ENCODE assay signal across 8 cellular contexts in genomic region chr15:64163662-64164362, GRCh38. TPM values are rescaled to one million over a fixed set of nuclear protein-coding genes. Genes with fewer than 3 reads are reported as not detected.
DNase-seq lines count a peak whose midpoint lies in the region; ATAC-seq and TF ChIP-seq lines count a peak whose summit lies in the region.

No MANE protein-coding gene starts in this region.

- no peaks in the 10 kb centered on the region for H3K27me3 ChIP-seq in HAP-1 (ENCODE audit: low read depth)
- no peaks in the 10 kb centered on the region for H3K27me3 ChIP-seq in PC-3 (ENCODE audit: low read length)

- H2AFZ ChIP-seq in PC-3 (ENCODE audit: low read length) = peak overlapping the region; percentile 94

- DNase-seq in CD1c-positive myeloid dendritic cell (ENCODE audit: extremely low spot score) = peak; percentile 42
- DNase-seq in HAP-1 (ENCODE audit: low spot score in 2 of 2) = peak; percentile 72 to 88
- DNase-seq in PC-3 = no peak
- DNase-seq in effector memory CD8-positive, alpha-beta T cell = no peak
- no peak for DNase-seq in naive B cell
- DNase-seq in NCI-H774 (lab: John Stamatoyannopoulos, UW) = no peak
- DNase-seq in NCI-H2081 (lab: John Stamatoyannopoulos, UW) = no peak
- no peak for DNase-seq in NCI-H526 treated with DMSO at 0.1 percent for 48 hours (lab: John Stamatoyannopoulos, UW)

- peak overlapping the region; percentile 56 for H3K27ac ChIP-seq in PC-3 (ENCODE audit: low read length)

- H3K4me3 Mint-ChIP-seq in effector memory CD8-positive, alpha-beta T cell = peak overlapping the region; percentile 79 to 89
- H3K4me3 Mint-ChIP-seq in naive B cell = peak overlapping the region; percentile 70 to 96 (median 90)

- TF ChIP-seq CTCF in PC-3 (conservative IDR thresholded peaks at IDR 0.05; ENCODE audit: low read depth, low read length) = no peak

- TSS peak; percentile 91 for BruUV-seq in PC-3 (replicated peaks; lab: Mats Ljungman, UMichigan)

- peaks cover 34% of the 10 kb centered on the region for H3K79me2 ChIP-seq in PC-3 (ENCODE audit: low read length)

- H3K36me3 ChIP-seq in HAP-1 (replicated peaks) (peaks cover 35% of the 10 kb centered on the region), PC-3 (ENCODE audit: low read depth, low read length) (peaks cover 6% of the 10 kb centered on the region)

- H3K4me3 ChIP-seq in HAP-1 = peak overlapping the region; percentile 95
- H3K4me3 ChIP-seq in PC-3 (ENCODE audit: low read length) = peak overlapping the region; percentile 64

- H3K4me1 ChIP-seq in HAP-1 (peaks cover 20% of the 10 kb centered on the region), PC-3 (ENCODE audit: insufficient read depth, low read length) (peaks cover 11% of the 10 kb centered on the region)

- H3K4me1 Mint-ChIP-seq in effector memory CD8-positive, alpha-beta T cell (ENCODE audit: low read depth in 2 of 2) = peaks cover 25 to 31% of the 10 kb centered on the region in 2 donors
- H3K4me1 Mint-ChIP-seq in naive B cell = peaks cover 29 to 48% (median 37%) of the 10 kb centered on the region in 3 donors

- in situ Hi-C loops in HAP-1 (cut with MboI; ENCODE audit: low sequenced_read_pairs) = no loop called here

- H4K20me1 ChIP-seq in PC-3 (ENCODE audit: low read length) = 0 out of 2 replicates have a peak, but pooled peaks cover 10% of the 10 kb centered on the region

- peak overlapping the region; percentile 92 for H3K4me2 ChIP-seq in PC-3 (ENCODE audit: low read length)

- no peaks in the 10 kb centered on the region for H3K9me3 ChIP-seq in HAP-1
- H3K9me3 ChIP-seq in PC-3 (ENCODE audit: low read length) = no peaks in the 10 kb centered on the region

- peaks cover 6% of the 10 kb centered on the region for H3F3A ChIP-seq in PC-3 (ENCODE audit: low read length, unreplicated experiment)

- peaks cover 34% of the 10 kb centered on the region for H3K36me3 Mint-ChIP-seq in effector memory CD8-positive, alpha-beta T cell (ENCODE audit: insufficient read depth)
- H3K36me3 Mint-ChIP-seq in naive B cell = peaks cover 0 to 2% of the 10 kb centered on the region in 2 donors

- CTCF ChIA-PET in PC-3 (lab: Charles Lee) = interaction anchor here (0.6 to 1.0 kb wide), 3 partner anchors 14 to 536 kb away, joined by 3 to 4 read pairs (median 4); no protein-coding TSS in a partner anchor

- POLR2A ChIA-PET in PC-3 (lab: Charles Lee; ENCODE audit: unreplicated experiment) = interaction anchor here (0.6 to 0.7 kb wide), 2 partner anchors 30 to 341 kb away, joined by 5 to 16 read pairs; no protein-coding TSS in a partner anchor

- intact Hi-C loops in PC-3 (cut with micrococcal nuclease) = loop anchor here (1.0 kb wide), 1 partner anchor 192 kb away; the partner anchor contains the start of gene CSNK1G1

- ATAC-seq in PC-3 (peak; percentile 8; the same call in 1 of the 2 replicates), naive B cell (ENCODE audit: low read depth in 2 of 2) (no peak)
- no peak for ATAC-seq in effector memory CD8-positive, alpha-beta T cell (replicated peaks)

- peak overlapping the region; percentile 96 to 97 for H3K27ac Mint-ChIP-seq in effector memory CD8-positive, alpha-beta T cell
- H3K27ac Mint-ChIP-seq in naive B cell = peak overlapping the region; percentile 79 to 97 (median 95)

- no peaks in the 10 kb centered on the region for H3K9me2 ChIP-seq in PC-3 (replicated peaks; ENCODE audit: low read length)

- H3K9ac ChIP-seq in PC-3 (ENCODE audit: low read length) = peak overlapping the region; percentile 70

- no peaks in the 10 kb centered on the region for H3K27me3 Mint-ChIP-seq in effector memory CD8-positive, alpha-beta T cell
- H3K27me3 Mint-ChIP-seq in naive B cell = no peaks in the 10 kb centered on the region

- no peaks in the 10 kb centered on the region for H3K9me3 Mint-ChIP-seq in effector memory CD8-positive, alpha-beta T cell
- H3K9me3 Mint-ChIP-seq in naive B cell = no peaks in the 10 kb centered on the region

RNA-seq across cellular contexts. Expression of gene PPIB, which starts 1.0 kb away (rescaled TPM):
- total RNA-seq in PC-3 (2014; rRNA removed) = 410 and 450 TPM in 2 replicates
- 100 to 1,000 TPM; 419 to 599 (median 451) TPM for polyA plus RNA-seq in naive B cell (ENCODE audit: low read depth in 6 of 6)

RNA-seq across cellular contexts. Expression of gene SNX22, which starts 12.3 kb away (rescaled TPM):
- 0.77 TPM in 1 of 2 replicates, not detected in the other for total RNA-seq in PC-3 (2014; rRNA removed)
- 10 to 100 TPM; 55.7 to 95.8 (median 59.7) TPM for polyA plus RNA-seq in naive B cell (ENCODE audit: low read depth in 6 of 6)

Comparison
In these comparisons a context has a peak if more than half of its experiments do, and no peak if none do; other contexts are left out.
1. DNase-seq: peak in CD1c-positive myeloid dendritic cell (single experiment) and HAP-1 (2 of 2); none in PC-3 (single experiment), effector memory CD8-positive, alpha-beta T cell (0 of 3), naive B cell (single experiment), NCI-H774 (single experiment), NCI-H2081 (0 of 2) and NCI-H526 treated with DMSO at 0.1 percent for 48 hours (single experiment).